Comparison of ENCODE assay signal across 22 cellular contexts in genomic region chr22:32255726-32256125, GRCh38. TPM values are rescaled to one million over a fixed set of nuclear protein-coding genes. Genes with fewer than 3 reads are reported as not detected.
"Had no signal": no experiment of that assay in that cellular context is flagged by ENCODE, and none has a peak within 500 bp of the region (broad histone marks: within the 10 kb centered on the region; RNA-seq: fewer than 3 reads in every experiment).

No MANE protein-coding gene starts in this region.

- H3K4me3 Mint-ChIP-seq: activated T-cell treated with anti-CD3 and anti-CD28 coated beads, Interleukin-2, amount 50 U/mL, for 24 hours; nephron had no signal

- H3K4me2 ChIP-seq: smooth muscle cell had no signal

- H3K4me1 Mint-ChIP-seq: nephron had no signal

- H3K4me1 ChIP-seq: adrenal gland, esophagus muscularis mucosa, right atrium auricular region, stomach, testis, upper lobe of right lung had no signal

- H3K36me3 ChIP-seq: adrenal gland, esophagus muscularis mucosa, right atrium auricular region, stomach, upper lobe of right lung had no signal

- ATAC-seq: left ventricle myocardium superior, upper lobe of right lung had no signal

- H3K27me3 ChIP-seq: adrenal gland, right atrium auricular region, testis, upper lobe of right lung had no signal

- H3K4me3 ChIP-seq: adrenal gland, coronary artery, esophagus muscularis mucosa, right atrium auricular region, smooth muscle cell, stomach, testis, upper lobe of right lung had no signal

- H3K9me3 Mint-ChIP-seq: activated T-cell treated with anti-CD3 and anti-CD28 coated beads, Interleukin-2, amount 50 U/mL, for 24 hours; nephron had no signal

- H3K27ac ChIP-seq: adrenal gland, coronary artery, esophagus muscularis mucosa, right atrium auricular region, stomach, testis, upper lobe of right lung had no signal

- H3K9me3 ChIP-seq: adrenal gland, esophagus muscularis mucosa, right atrium auricular region, stomach, testis, upper lobe of right lung had no signal

- DNase-seq: activated CD4-positive, alpha-beta T cell treated with anti-CD3 and anti-CD28 coated beads, Interleukin-2, amount 50 U/mL, for 1 hour; activated effector memory CD4-positive, alpha-beta T cell treated with Interleukin-2 at 50 U/mL for 16 hours; activated naive CD4-positive, alpha-beta T cell treated with anti-CD3 and anti-CD28 coated beads, Interleukin-2, amount 50 U/mL, for 16 hours; activated T-cell treated with anti-CD3 and anti-CD28 coated beads, Interleukin-2, amount 50 U/mL, for 24 hours; adrenal gland; central memory CD4-positive, alpha-beta T cell; effector CD4-positive, alpha-beta T cell; hippocampal formation; kidney; left ventricle myocardium superior; mesendoderm; nucleus accumbens; stomach; testis; upper lobe of right lung had no signal

- H3K27ac Mint-ChIP-seq: activated T-cell treated with anti-CD3 and anti-CD28 coated beads, Interleukin-2, amount 50 U/mL, for 24 hours; nephron had no signal

RNA-seq across cellular contexts. Expression of gene SLC5A4, which starts 0.6 kb away (rescaled TPM):
- total RNA-seq: left ventricle myocardium superior; smooth muscle cell; T-helper 2 cell treated with Interferon-gamma antibody and Interleukin-4, amounts not matched to agents 100 ng/mL and 5 ng/mL, for 36 hours had no signal
- polyA plus RNA-seq: smooth muscle cell, stomach had no signal

RNA-seq across cellular contexts. Expression of gene RFPL2, which starts 50.9 kb away (rescaled TPM):
- total RNA-seq: adrenal gland, esophagus muscularis mucosa, kidney, left ventricle myocardium superior, posterior vena cava, right atrium auricular region, smooth muscle cell, stomach, testis, upper lobe of right lung had no signal
- polyA plus RNA-seq: smooth muscle cell, stomach had no signal
